In the genomic region with DNA sequence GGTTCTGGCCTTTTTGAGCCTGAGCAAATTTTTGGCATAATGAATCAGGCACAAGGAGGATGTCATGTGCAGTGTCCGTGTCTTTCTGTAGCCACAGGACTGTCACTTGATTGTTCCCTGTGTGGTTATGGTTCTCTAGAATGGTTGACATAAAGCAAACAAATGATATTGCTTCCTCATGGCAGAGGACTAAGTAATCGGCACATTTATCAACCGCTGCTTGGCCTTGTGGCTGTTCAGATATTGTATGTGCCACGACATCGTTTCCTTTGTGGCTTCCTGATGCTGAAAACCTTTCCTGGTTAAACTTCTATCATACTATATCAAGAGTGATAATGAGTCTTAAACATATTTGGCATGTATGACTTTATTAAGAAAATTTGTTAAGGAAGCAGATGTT, we compare ENCODE assay signal across 22 cellular contexts.
A peak's percentile ranks its signal among the peaks of the same experiment; 100 is the strongest.
DNase-seq lines count a peak whose midpoint lies in the region; ATAC-seq and TF ChIP-seq lines count a peak whose summit lies in the region.
"Had no signal": no experiment of that assay in that cellular context is flagged by ENCODE, and none has a peak within 500 bp of the region (broad histone marks: within the 10 kb centered on the region; RNA-seq: fewer than 3 reads in every experiment).

No MANE protein-coding gene starts in this region.

- H3K9ac ChIP-seq in Loucy (ENCODE audit: low read depth, low read length, poor library complexity, severe bottlenecking), result no peak overlapping the region
- H3K9ac ChIP-seq: neural progenitor cell had no signal

- no peaks in the 10 kb centered on the region for H4K20me1 ChIP-seq in Loucy (ENCODE audit: insufficient read depth, low read length, poor library complexity, severe bottlenecking)

- H3K9me3 ChIP-seq in Loucy (ENCODE audit: insufficient read depth, low read depth, low read length), result no peaks in the 10 kb centered on the region
- no peaks in the 10 kb centered on the region for H3K9me3 ChIP-seq in ascending aorta
- H3K9me3 ChIP-seq: HAP-1, lower lobe of right lung, vagina had no signal

- H3K79me2 ChIP-seq in Loucy (ENCODE audit: insufficient read depth, low read length), result no peaks in the 10 kb centered on the region

- peak overlapping the region; percentile 38 to 43 for H3K27ac ChIP-seq in ascending aorta
- H3K27ac ChIP-seq: lower lobe of right lung, neural progenitor cell, vagina had no signal

- CTCF ChIA-PET in activated CD8-positive, alpha-beta memory T cell treated with anti-CD3 and anti-CD28 coated beads, Interleukin-2, amount 10 ng/mL, durations not matched to agents 7 days and 5 days (lab: Charles Lee), result no interaction called here

- no peaks in the 10 kb centered on the region for H3K27me3 Mint-ChIP-seq in activated CD8-positive, alpha-beta memory T cell treated with anti-CD3 and anti-CD28 coated beads, Interleukin-2, amount 10 ng/mL, durations not matched to agents 7 days and 5 days
- no peaks in the 10 kb centered on the region for H3K27me3 Mint-ChIP-seq in progenitor cell of endocrine pancreas

- H3K4me3 ChIP-seq in Loucy (ENCODE audit: low read length, poor library complexity, severe bottlenecking) (no peak overlapping the region), ascending aorta (no peak overlapping the region), foreskin fibroblast (ENCODE audit: low read depth in 1 of 2, low read length in 2 of 2) (no peak overlapping the region)
- H3K4me3 ChIP-seq: HAP-1, lower lobe of right lung, neural progenitor cell, vagina had no signal

- no peaks in the 10 kb centered on the region for H3K36me3 ChIP-seq in Loucy (ENCODE audit: insufficient read depth, low read length)
- no peaks in the 10 kb centered on the region for H3K36me3 ChIP-seq in ascending aorta
- H3K36me3 ChIP-seq: HAP-1, lower lobe of right lung, neural progenitor cell, vagina had no signal

- no peak overlapping the region for H3K27ac Mint-ChIP-seq in activated CD8-positive, alpha-beta memory T cell treated with anti-CD3 and anti-CD28 coated beads, Interleukin-2, amount 10 ng/mL, durations not matched to agents 7 days and 5 days
- H3K27ac Mint-ChIP-seq in progenitor cell of endocrine pancreas, result peak overlapping the region; percentile 4
- H3K27ac Mint-ChIP-seq: neural progenitor cell had no signal

- TF ChIP-seq CTCF in Loucy (conservative IDR thresholded peaks at IDR 0.05; ENCODE audit: low read length) (no peak), ascending aorta (IDR thresholded peaks at IDR 0.05) (no peak), progenitor cell of endocrine pancreas (IDR thresholded peaks at IDR 0.05; ENCODE audit: unreplicated experiment) (no peak), foreskin fibroblast (IDR thresholded peaks at IDR 0.05; ENCODE audit: low read depth, low read length) (no peak)

- H3K27me3 ChIP-seq in Loucy (ENCODE audit: insufficient read depth, low read length, poor library complexity, severe bottlenecking), result peaks cover 66% of the 10 kb centered on the region
- H3K27me3 ChIP-seq in ascending aorta, result no peaks in the 10 kb centered on the region
- H3K27me3 ChIP-seq: neural progenitor cell, vagina had no signal

- H3K36me3 Mint-ChIP-seq in activated CD8-positive, alpha-beta memory T cell treated with anti-CD3 and anti-CD28 coated beads, Interleukin-2, amount 10 ng/mL, durations not matched to agents 7 days and 5 days, result no peaks in the 10 kb centered on the region
- no peaks in the 10 kb centered on the region for H3K36me3 Mint-ChIP-seq in progenitor cell of endocrine pancreas (ENCODE audit: insufficient read depth)
- H3K36me3 Mint-ChIP-seq: neural progenitor cell had no signal

- H3K4me1 ChIP-seq in Loucy (ENCODE audit: insufficient read depth, low read length, poor library complexity, severe bottlenecking) (peaks cover 10% of the 10 kb centered on the region), ascending aorta (peaks cover 3 to 7% of the 10 kb centered on the region in 2 donors)
- H3K4me1 ChIP-seq: HAP-1, lower lobe of right lung, neural progenitor cell, vagina had no signal

- H2AFZ ChIP-seq in Loucy (ENCODE audit: low read length), result no peak overlapping the region
- H2AFZ ChIP-seq: neural progenitor cell had no signal

- peak overlapping the region; percentile 10 for H3K4me2 ChIP-seq in Loucy (ENCODE audit: low read depth, low read length, poor library complexity, severe bottlenecking)
- H3K4me2 ChIP-seq: neural progenitor cell had no signal

- peaks cover 10% of the 10 kb centered on the region for H3K4me1 Mint-ChIP-seq in activated CD8-positive, alpha-beta memory T cell treated with anti-CD3 and anti-CD28 coated beads, Interleukin-2, amount 10 ng/mL, durations not matched to agents 7 days and 5 days
- peaks cover 10% of the 10 kb centered on the region for H3K4me1 Mint-ChIP-seq in progenitor cell of endocrine pancreas (ENCODE audit: low read depth)
- H3K4me1 Mint-ChIP-seq: neural progenitor cell had no signal

- no peak overlapping the region for H3K4me3 Mint-ChIP-seq in activated CD8-positive, alpha-beta memory T cell treated with anti-CD3 and anti-CD28 coated beads, Interleukin-2, amount 10 ng/mL, durations not matched to agents 7 days and 5 days
- no peak overlapping the region for H3K4me3 Mint-ChIP-seq in progenitor cell of endocrine pancreas (ENCODE audit: low read depth)
- H3K4me3 Mint-ChIP-seq: neural progenitor cell had no signal

- H3K9me3 Mint-ChIP-seq in activated CD8-positive, alpha-beta memory T cell treated with anti-CD3 and anti-CD28 coated beads, Interleukin-2, amount 10 ng/mL, durations not matched to agents 7 days and 5 days (ENCODE audit: low read depth), result peaks cover 7% of the 10 kb centered on the region
- peaks cover 13% of the 10 kb centered on the region for H3K9me3 Mint-ChIP-seq in progenitor cell of endocrine pancreas (ENCODE audit: low read depth)
- H3K9me3 Mint-ChIP-seq: neural progenitor cell had no signal

- DNase-seq in activated CD8-positive, alpha-beta memory T cell treated with anti-CD3 and anti-CD28 coated beads, Interleukin-2, amount 10 ng/mL, durations not matched to agents 7 days and 5 days, result peak; percentile 45
- no peak for DNase-seq in activated CD8-positive, alpha-beta memory T cell treated with anti-CD3 and anti-CD28 coated beads, Interleukin-2, amount 50 U/mL, for 4 hours
- DNase-seq in ascending aorta (ENCODE audit: low spot score in 2 of 2) (no peak), progenitor cell of endocrine pancreas (ENCODE audit: low spot score, unreplicated experiment) (no peak), NCI-H2081 treated with DMSO at 0.1 percent for 48 hours (lab: John Stamatoyannopoulos, UW) (no peak), foreskin fibroblast (no peak), NCI-H82 treated with DMSO at 0.1 percent for 48 hours (lab: John Stamatoyannopoulos, UW; ENCODE audit: unreplicated experiment) (no peak)
- DNase-seq: ACHN; activated CD8-positive, alpha-beta memory T cell treated with anti-CD3 and anti-CD28 coated beads for 24 hours; activated naive CD4-positive, alpha-beta T cell; effector CD8-positive, alpha-beta T cell; Karpas-422; lower lobe of right lung; NCI-H2029; NCI-H69; right cardiac atrium; SHP77 treated with DMSO at 0.1 percent for 48 hours; stimulated activated CD4-positive, alpha-beta T cell treated with anti-CD3 and anti-CD28 coated beads, Interleukin-4, amount 100 ng/mL, for 24 hours had no signal

- intact Hi-C loops in ascending aorta (cut with DNase I), result no loop called here

- peaks cover 2% of the 10 kb centered on the region; the same call in 1 of the 2 replicates for H3F3A ChIP-seq in Loucy (ENCODE audit: low read depth)

- no peak for ATAC-seq in activated CD8-positive, alpha-beta memory T cell treated with anti-CD3 and anti-CD28 coated beads, Interleukin-2, amount 10 ng/mL, durations not matched to agents 7 days and 5 days
- ATAC-seq: right cardiac atrium had no signal

- no peaks in the 10 kb centered on the region for H3K9me2 ChIP-seq in Loucy (replicated peaks; ENCODE audit: low read depth, low read length)
